Comparison of ENCODE assay signal across 13 cellular contexts in genomic region chr7:105122619-105123018, GRCh38.
"Had no signal": no experiment of that assay in that cellular context is flagged by ENCODE, and none has a peak within 500 bp of the region (broad histone marks: within the 10 kb centered on the region; RNA-seq: fewer than 3 reads in every experiment).

No MANE protein-coding gene starts in this region.

- H3K9me3 ChIP-seq: esophagus muscularis mucosa, ovary, thoracic aorta had no signal

- H3K27me3 ChIP-seq: esophagus muscularis mucosa, ovary had no signal

- DNase-seq: activated CD4-positive, alpha-beta T cell treated with anti-CD3 and anti-CD28 coated beads, Interleukin-2, amount 50 U/mL, for 48 hours; activated effector memory CD4-positive, alpha-beta T cell treated with anti-CD3 and anti-CD28 coated beads, Interleukin-2, amount 50 U/mL, for 16 hours; immature natural killer cell; left cardiac atrium; ovary; stimulated activated CD4-positive, alpha-beta T cell treated with anti-CD3 and anti-CD28 coated beads, Interleukin-4, amount 100 ng/mL, for 1 hour; stimulated activated CD8-positive, alpha-beta memory T cell treated with anti-CD3 and anti-CD28 coated beads, Interleukin-4, amount 100 ng/mL, for 48 hours; stimulated activated naive CD8-positive, alpha-beta T cell treated with anti-CD3 and anti-CD28 coated beads, Interleukin-15, amount 100 ng/mL, for 72 hours had no signal

- H3K4me3 Mint-ChIP-seq: immature natural killer cell; stimulated activated naive CD8-positive, alpha-beta T cell treated with anti-CD3 and anti-CD28 coated beads, Interleukin-15, amount 100 ng/mL, for 72 hours had no signal

- H3K9me3 Mint-ChIP-seq: activated naive CD4-positive, alpha-beta T cell treated with anti-CD3 and anti-CD28 coated beads, Interleukin-2, amount 50 U/mL, for 72 hours; immature natural killer cell; stimulated activated naive CD8-positive, alpha-beta T cell treated with anti-CD3 and anti-CD28 coated beads, Interleukin-15, amount 100 ng/mL, for 72 hours had no signal

- H3K27me3 Mint-ChIP-seq: stimulated activated naive CD8-positive, alpha-beta T cell treated with anti-CD3 and anti-CD28 coated beads, Interleukin-15, amount 100 ng/mL, for 72 hours had no signal

- H3K27ac ChIP-seq: esophagus muscularis mucosa, ovary, thoracic aorta had no signal

- H3K36me3 ChIP-seq: ovary, thoracic aorta had no signal

- H3K4me3 ChIP-seq: esophagus muscularis mucosa, lung, ovary, thoracic aorta had no signal

- ATAC-seq: activated naive CD4-positive, alpha-beta T cell treated with anti-CD3 and anti-CD28 coated beads, Interleukin-2, amount 50 U/mL, for 72 hours; left cardiac atrium; SK-N-SH treated with all-trans-retinoic acid at 6 μM for 48 hours; stimulated activated naive CD8-positive, alpha-beta T cell treated with anti-CD3 and anti-CD28 coated beads, Interleukin-15, amount 100 ng/mL, for 72 hours had no signal
